In genomic region chr20:50630578-50631263, GRCh38 we compare ENCODE assay signal across 22 cellular contexts.
DNase-seq lines count a peak whose midpoint lies in the region; TF ChIP-seq lines count a peak whose summit lies in the region.
"Had no signal": no experiment of that assay in that cellular context is flagged by ENCODE, and none has a peak within 500 bp of the region (broad histone marks: within the 10 kb centered on the region; RNA-seq: fewer than 3 reads in every experiment).

No MANE protein-coding gene starts in this region.

- no peak overlapping the region for H3K4me3 ChIP-seq in BLaER1 treated with 17β-estradiol and CSF1 and Interleukin-3, amounts not matched to agents 10 nM and 100 nM
- H3K4me3 ChIP-seq in HEK293 (ENCODE audit: low read depth, low read length) = no peak overlapping the region
- H3K4me3 ChIP-seq in neuronal stem cell (ENCODE audit: low read length in 2 of 2) = no peak overlapping the region

- no peaks in the 10 kb centered on the region for H3K9me3 Mint-ChIP-seq in chondrocyte (ENCODE audit: low read depth)
- H3K9me3 Mint-ChIP-seq: CD8-positive, alpha-beta memory T cell; T-cell had no signal

- no peak overlapping the region for H4K91ac ChIP-seq in neuronal stem cell (ENCODE audit: low read depth, low read length, poor library complexity)

- no peaks in the 10 kb centered on the region for H3K36me3 ChIP-seq in BLaER1 treated with 17β-estradiol and CSF1 and Interleukin-3, amounts not matched to agents 10 nM and 100 nM
- H3K36me3 ChIP-seq in HEK293 (ENCODE audit: control insufficient read depth in 2 of 2, insufficient read depth in 1 of 2, low read length in 2 of 2) (no peaks in the 10 kb centered on the region), neuronal stem cell (replicated peaks in 1 of 2; ENCODE audit: control insufficient read depth in 2 of 2, insufficient read depth in 2 of 2, low read length in 2 of 2) (no peaks in the 10 kb centered on the region)

- no peak overlapping the region for H2BK5ac ChIP-seq in neuronal stem cell (ENCODE audit: low read length)

- H3K27me3 Mint-ChIP-seq in chondrocyte (ENCODE audit: low read depth) = peaks cover 26% of the 10 kb centered on the region

- H3K9ac ChIP-seq in BLaER1 treated with 17β-estradiol and CSF1 and Interleukin-3, amounts not matched to agents 10 nM and 100 nM = peak overlapping the region in 2 of 11 experiments; percentile 31 to 76; a peak in 3 of 22 replicates
- H3K9ac ChIP-seq in neuronal stem cell (ENCODE audit: low read depth, low read length, poor library complexity) = no peak overlapping the region
- H3K9ac ChIP-seq: KMS-11 had no signal

- no peak overlapping the region for H3K27ac Mint-ChIP-seq in chondrocyte (ENCODE audit: unreplicated experiment)
- H3K27ac Mint-ChIP-seq: CD8-positive, alpha-beta memory T cell; T-cell had no signal

- peak overlapping the region; percentile 81 for H3K18ac ChIP-seq in neuronal stem cell (ENCODE audit: low read length)

- no peaks in the 10 kb centered on the region for H4K20me1 ChIP-seq in BLaER1 treated with 17β-estradiol and CSF1 and Interleukin-3, amounts not matched to agents 10 nM and 100 nM

- H2BK120ac ChIP-seq in neuronal stem cell (ENCODE audit: low read depth, low read length) = peak overlapping the region; percentile 95

- CTCF ChIA-PET in HEK293 (lab: Yijun Ruan, JAX) = interaction anchor here (0.6 to 0.7 kb wide), 2 partner anchors 83 to 164 kb away, joined by 3 read pairs; partner anchors contain the start of gene BCAS4

- H2BK12ac ChIP-seq in neuronal stem cell (ENCODE audit: low read length) = no peak overlapping the region

- peak overlapping the region; percentile 50 for H3K23ac ChIP-seq in neuronal stem cell (ENCODE audit: low read depth, low read length, poor library complexity)

- H3K4me1 Mint-ChIP-seq in chondrocyte (ENCODE audit: low read depth) = peaks cover 5% of the 10 kb centered on the region

- peak; percentile 89 for DNase-seq in chondrocyte (ENCODE audit: low spot score)
- no peak for DNase-seq in neuronal stem cell (ENCODE audit: low spot score)
- DNase-seq in erythroblast (lab: John Stamatoyannopoulos, UW) = no peak
- no peak for DNase-seq in stimulated activated naive CD4-positive, alpha-beta T cell treated with Interleukin-2 at 50 U/mL for 16 hours (lab: John Stamatoyannopoulos, UW)
- no peak for DNase-seq in GOT3 (lab: John Stamatoyannopoulos, UW)
- DNase-seq: ACHN; Calu3; CD8-positive, alpha-beta memory T cell; HCEC 1CT; NCI-H1105; NCI-H146; NCI-H2081; NCI-H2171; NCI-H345; NCI-H524; NCI-H774; NK-92 treated with Interleukin-12 subunit alpha and Interleukin-12 subunit beta, amount 100 ng/mL, for 24 hours; T-cell had no signal

- H3K4ac ChIP-seq in neuronal stem cell (ENCODE audit: low read length) = peak overlapping the region; percentile 61

- H3K4me1 ChIP-seq in BLaER1 treated with 17β-estradiol and CSF1 and Interleukin-3, amounts not matched to agents 10 nM and 100 nM = peaks cover 22 to 89% (median 82%) of the 10 kb centered on the region in 10 experiments
- H3K4me1 ChIP-seq in HEK293 (ENCODE audit: control insufficient read depth, insufficient read depth, low read length) = no peaks in the 10 kb centered on the region
- H3K4me1 ChIP-seq in neuronal stem cell (ENCODE audit: control insufficient read depth in 2 of 2, insufficient read depth in 1 of 2, low read depth in 1 of 2, low read length in 2 of 2) = peaks cover 8 to 9% of the 10 kb centered on the region in 2 donors

- peak overlapping the region in 8 of 11 experiments; percentile 81 to 97 (median 95); a peak in 15 of 22 replicates for H3K4me2 ChIP-seq in BLaER1 treated with 17β-estradiol and CSF1 and Interleukin-3, amounts not matched to agents 10 nM and 100 nM
- H3K4me2 ChIP-seq in neuronal stem cell (ENCODE audit: insufficient read depth, low read length, poor library complexity, severe bottlenecking) = no peak overlapping the region
- H3K4me2 ChIP-seq: KMS-11 had no signal

- H3K27ac ChIP-seq in BLaER1 treated with 17β-estradiol and CSF1 and Interleukin-3, amounts not matched to agents 10 nM and 100 nM = peak overlapping the region in 3 of 11 experiments; percentile 77 to 82 (median 81); a peak in 6 of 22 replicates
- H3K27ac ChIP-seq in HEK293 (ENCODE audit: extremely low read depth, low read depth, low read length) = no peak overlapping the region
- no peak overlapping the region for H3K27ac ChIP-seq in neuronal stem cell (replicated peaks; ENCODE audit: low read length)
- H3K27ac ChIP-seq: C4-2B, KMS-11 had no signal

- no peak overlapping the region for H3K4me3 Mint-ChIP-seq in chondrocyte (ENCODE audit: unreplicated experiment)
- H3K4me3 Mint-ChIP-seq: CD8-positive, alpha-beta memory T cell; T-cell had no signal

- peaks cover 1% of the 10 kb centered on the region for H3K79me1 ChIP-seq in neuronal stem cell (ENCODE audit: low read depth, low read length)

- H2BK15ac ChIP-seq in neuronal stem cell (ENCODE audit: low read length) = peak overlapping the region; percentile 75

- H2AFZ ChIP-seq in neuronal stem cell (ENCODE audit: low read length) = no peak overlapping the region

- POLR2A ChIA-PET in HEK293 (lab: Yijun Ruan, JAX) = no interaction called here

- TF ChIP-seq POLR2A in erythroblast (IDR thresholded peaks at IDR 0.05; ENCODE audit: low read length) = no peak

- no peaks in the 10 kb centered on the region for H3K9me3 ChIP-seq in BLaER1 treated with 17β-estradiol and CSF1 and Interleukin-3, amounts not matched to agents 10 nM and 100 nM (replicated peaks in 1 of 11)
- H3K9me3 ChIP-seq in HEK293 (ENCODE audit: control insufficient read depth, insufficient read depth, low read depth, low read length) = no peaks in the 10 kb centered on the region
- H3K9me3 ChIP-seq in neuronal stem cell (replicated peaks in 1 of 2; ENCODE audit: control insufficient read depth in 2 of 2, insufficient read depth in 1 of 2, low read depth in 1 of 2, low read length in 2 of 2) = no peaks in the 10 kb centered on the region

- H3K27me3 ChIP-seq in BLaER1 treated with 17β-estradiol and CSF1 and Interleukin-3, amounts not matched to agents 10 nM and 100 nM = 0 out of 22 replicates have a peak, but pooled peaks cover 0 to 6% (median 0%) of the 10 kb centered on the region in 11 experiments
- no peaks in the 10 kb centered on the region for H3K27me3 ChIP-seq in neuronal stem cell (ENCODE audit: control insufficient read depth in 3 of 3, insufficient read depth in 3 of 3, low read depth in 1 of 3, low read length in 3 of 3)

- no peaks in the 10 kb centered on the region for H3K36me3 Mint-ChIP-seq in chondrocyte (ENCODE audit: low read depth)
- H3K36me3 Mint-ChIP-seq: CD8-positive, alpha-beta memory T cell; T-cell had no signal

- TF ChIP-seq CTCF in HEK293 (tag by site-specific recombination; IDR thresholded peaks at IDR 0.05) (no peak), chondrocyte (IDR thresholded peaks at IDR 0.05) (no peak)

- H2AK5ac ChIP-seq in neuronal stem cell (ENCODE audit: low read depth, low read length) = peak overlapping the region; percentile 93

- H3K14ac ChIP-seq in neuronal stem cell (ENCODE audit: low read length) = no peak overlapping the region

- no peak overlapping the region for H4K8ac ChIP-seq in neuronal stem cell (ENCODE audit: low read depth, low read length)

- WGBS in neuronal stem cell (ENCODE audit: extremely low coverage in 2 of 2, insufficient read length in 2 of 2, insufficient replicate concordance in 1 of 2), 2 donors = no CpG with 5 or more reads among the region's 21 CpGs

TF ChIP-seq in HEK293, 187 proteins besides CTCF, POLR2A, EP300 and RAD21:
- TF ChIP-seq ATF2 (tag by site-specific recombination; IDR thresholded peaks at IDR 0.05; ENCODE audit: low read depth) = no peak
- no peak for TF ChIP-seq ZNF558 (tag by site-specific recombination; IDR thresholded peaks at IDR 0.05)
- no peak for TF ChIP-seq ZNF48 (tag by site-specific recombination; IDR thresholded peaks at IDR 0.05)
- no peak for TF ChIP-seq SP7 (tag by site-specific recombination; IDR thresholded peaks at IDR 0.05)
- peak; percentile 56; the same call in 1 of the 2 replicates for TF ChIP-seq ZNF596 (tag by site-specific recombination; IDR thresholded peaks at IDR 0.05)
- TF ChIP-seq ZNF501 (tag by site-specific recombination; IDR thresholded peaks at IDR 0.05) = no peak
- no peak for TF ChIP-seq ZNF629 (tag by site-specific recombination; IDR thresholded peaks at IDR 0.05)
